ENCODE assay signal across 11 cellular contexts in genomic region chr15:52163321-52164190, GRCh38. TPM values are rescaled to one million over a fixed set of nuclear protein-coding genes. Genes with fewer than 3 reads are reported as not detected.
DNase-seq lines count a peak whose midpoint lies in the region; ATAC-seq and TF ChIP-seq lines count a peak whose summit lies in the region.
"Had no signal": no experiment of that assay in that cellular context is flagged by ENCODE, and none has a peak within 500 bp of the region (broad histone marks: within the 10 kb centered on the region; RNA-seq: fewer than 3 reads in every experiment).

No MANE protein-coding gene starts in this region.

- no peak overlapping the region for H3K27ac ChIP-seq in VCaP

- peaks cover 3% of the 10 kb centered on the region for H3K9me3 Mint-ChIP-seq in glutamatergic neuron (ENCODE audit: unreplicated experiment)

- no peak for ATAC-seq in HG03469 (IDR thresholded peaks at IDR 0.05; ENCODE audit: unreplicated experiment)
- ATAC-seq: Right ventricle myocardium inferior had no signal

- peaks cover 3% of the 10 kb centered on the region for H3K27me3 Mint-ChIP-seq in glutamatergic neuron (ENCODE audit: unreplicated experiment)

- H3K36me3 Mint-ChIP-seq in glutamatergic neuron (ENCODE audit: unreplicated experiment), result no peaks in the 10 kb centered on the region

- H3K4me1 Mint-ChIP-seq in glutamatergic neuron (ENCODE audit: low read depth, unreplicated experiment), result no peaks in the 10 kb centered on the region

- TF ChIP-seq CTCF in AG10803 (conservative IDR thresholded peaks at IDR 0.05; ENCODE audit: low read length), result peak; percentile 16; the same call in 1 of the 2 replicates
- peak; percentile 50 for TF ChIP-seq CTCF in GM12864 (IDR thresholded peaks at IDR 0.05; ENCODE audit: low read depth, low read length, missing control alignments)
- TF ChIP-seq CTCF in VCaP (conservative IDR thresholded peaks at IDR 0.05), result 0 out of 2 replicates have a peak, but pooled peaks have one; percentile 19
- TF ChIP-seq CTCF in glutamatergic neuron (IDR thresholded peaks at IDR 0.05; ENCODE audit: partially characterized antibody, unreplicated experiment), result peak; percentile 31

- H3K4me3 Mint-ChIP-seq in glutamatergic neuron (ENCODE audit: unreplicated experiment), result no peak overlapping the region

- DNase-seq in AG10803 (ENCODE audit: low read depth) (no peak), GM12864 (ENCODE audit: low read depth) (no peak), glutamatergic neuron (peak; percentile 53), AG08395 (ENCODE audit: low spot score) (no peak), posterior vena cava (ENCODE audit: low spot score) (no peak)
- no peak for DNase-seq in effector CD4-positive, alpha-beta T cell
- DNase-seq: NCI-H1105 treated with DMSO at 0.1 percent for 48 hours had no signal

- no peak overlapping the region for H3K27ac Mint-ChIP-seq in glutamatergic neuron (ENCODE audit: unreplicated experiment)

- H3K4me3 ChIP-seq in AG10803 (ENCODE audit: low read length) (no peak overlapping the region), GM12864 (ENCODE audit: low read depth, low read length) (no peak overlapping the region)

- intact Hi-C loops in posterior vena cava (cut with DNase I), result no loop called here

RNA-seq across cellular contexts. Expression of gene GNB5, which starts 27.6 kb away (rescaled TPM):
- total RNA-seq in glutamatergic neuron (ENCODE audit: unreplicated experiment) (28.4 TPM), posterior vena cava (10 to 100 TPM; 17.0 to 18.3 TPM)

RNA-seq across cellular contexts. Expression of gene BCL2L10, which starts 51.0 kb away (rescaled TPM):
- total RNA-seq in glutamatergic neuron (ENCODE audit: unreplicated experiment), result not detected
- total RNA-seq in posterior vena cava, result not detected
- total RNA-seq: G401, Right ventricle myocardium inferior had no signal
